Comparison of ENCODE assay signal across 8 cellular contexts in the genomic region with DNA sequence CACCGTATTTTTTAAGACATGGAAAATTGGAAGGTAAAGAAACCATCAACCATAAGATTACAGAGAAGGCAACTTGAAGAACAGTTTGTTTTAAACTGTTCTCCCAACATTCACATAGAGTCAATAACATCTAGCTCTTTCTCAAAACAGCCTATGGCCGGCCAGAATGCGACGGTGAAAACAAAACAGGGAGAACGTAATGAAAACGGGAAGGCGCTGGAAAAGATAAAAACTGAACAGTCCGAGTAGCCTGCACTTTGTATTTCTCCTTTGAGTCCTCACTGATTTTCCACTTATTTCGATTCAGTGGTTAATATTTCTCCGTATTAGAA. TPM values are rescaled to one million over a fixed set of nuclear protein-coding genes. Genes with fewer than 3 reads are reported as not detected.
DNase-seq lines count a peak whose midpoint lies in the region; ATAC-seq, FAIRE-seq and TF ChIP-seq lines count a peak whose summit lies in the region.

No MANE protein-coding gene starts in this region.

- H3K4me2 ChIP-seq in K562 (ENCODE audit: insufficient read depth, low read length), result peak overlapping the region; percentile 92

- peaks cover 3% of the 10 kb centered on the region; the same call in 1 of the 2 replicates for H4K20me1 ChIP-seq in K562 (replicated peaks; ENCODE audit: control insufficient read depth, insufficient read depth, low read length)

- POLR2A ChIA-PET in K562 (lab: Yijun Ruan, JAX), result interaction anchor here (0.6 to 4.1 kb wide), 18 partner anchors 8 to 606 kb away, joined by 3 to 32 read pairs (median 4); no protein-coding TSS in a partner anchor

- peak overlapping the region; percentile 98 for H2AFZ ChIP-seq in K562 (ENCODE audit: low read depth, low read length)

- H3K4me3 ChIP-seq in heart left ventricle (peak overlapping the region; percentile 51 to 98 (median 82)), K562 (peak overlapping the region; percentile 87), lung (peak overlapping the region; percentile 81), vagina (peak overlapping the region; percentile 53 to 74)

- H3K27ac ChIP-seq in heart left ventricle (peak overlapping the region in 10 of 12 donors; percentile 70 to 91 (median 82)), K562 (ENCODE audit: extremely low read depth, low read depth, low read length) (peak overlapping the region; percentile 80), lung (ENCODE audit: low read depth in 1 of 2, low read length in 1 of 2) (peak overlapping the region; percentile 80 to 88), vagina (peak overlapping the region; percentile 84)

- no peak for TF ChIP-seq CTCF in heart left ventricle (IDR thresholded peaks at IDR 0.05)
- no peak for TF ChIP-seq CTCF in K562 (IDR thresholded peaks at IDR 0.05 in 2 of 3, conservative IDR thresholded peaks at IDR 0.05 in 1 of 3; ENCODE audit: insufficient read depth in 2 of 3, low read depth in 1 of 3, low read length in 3 of 3)
- no peak for TF ChIP-seq CTCF in lung (IDR thresholded peaks at IDR 0.05; ENCODE audit: control extremely low read depth, extremely low read depth)
- no peak for TF ChIP-seq CTCF in vagina (IDR thresholded peaks at IDR 0.05)

- no peaks in the 10 kb centered on the region for H3K27me3 ChIP-seq in heart left ventricle
- H3K27me3 ChIP-seq in K562 (ENCODE audit: control insufficient read depth in 2 of 2, insufficient read depth in 2 of 2, low read length in 2 of 2), result no peaks in the 10 kb centered on the region
- no peaks in the 10 kb centered on the region for H3K27me3 ChIP-seq in lung (ENCODE audit: control insufficient read depth, insufficient read depth)
- no peaks in the 10 kb centered on the region for H3K27me3 ChIP-seq in vagina

- no peak for TF ChIP-seq POLR2A in heart left ventricle (IDR thresholded peaks at IDR 0.05)
- TF ChIP-seq POLR2A in K562 (conservative IDR thresholded peaks at IDR 0.05), result no peak
- TF ChIP-seq POLR2A in vagina (IDR thresholded peaks at IDR 0.05), result no peak

- no peak for FAIRE-seq in K562 (lab: Jason Lieb, UNC)

- TF ChIP-seq EP300 in K562 (IDR thresholded peaks at IDR 0.05; ENCODE audit: low read length), result no peak

- H3K36me3 ChIP-seq in heart left ventricle (no peaks in the 10 kb centered on the region), K562 (ENCODE audit: control insufficient read depth, insufficient read depth, low read length) (peaks cover 2% of the 10 kb centered on the region; the same call in 1 of the 3 replicates), lung (ENCODE audit: control insufficient read depth in 2 of 2, insufficient read depth in 2 of 2, low read length in 2 of 2) (peaks cover 0 to 2% of the 10 kb centered on the region in 2 donors), vagina (no peaks in the 10 kb centered on the region)

- peak overlapping the region; percentile 90 to 95 for H3K9ac ChIP-seq in K562 (ENCODE audit: insufficient read depth in 1 of 2, low read depth in 2 of 2, low read length in 2 of 2)

- no peaks in the 10 kb centered on the region for H3K9me1 ChIP-seq in K562 (ENCODE audit: control insufficient read depth, insufficient read depth, low read length)

- no TSS peak for BruUV-seq in K562 (replicated peaks; lab: Mats Ljungman, UMichigan)

- in situ Hi-C loops in K562 (cut with MboI), result no loop called here

- H3K79me2 ChIP-seq in K562 (ENCODE audit: control insufficient read depth, insufficient read depth, low read length), result peaks cover 42% of the 10 kb centered on the region

- CTCF ChIA-PET in K562 (lab: Yijun Ruan, JAX; ENCODE audit: low intra/inter-chr PET ratio), result no interaction called here

- DNase-seq in heart left ventricle (no peak), left ventricle myocardium superior (no peak), K562 (ENCODE audit: extremely low read depth in 1 of 4, low spot score in 3 of 4) (no peak), lung (ENCODE audit: low spot score) (no peak), vagina (ENCODE audit: extremely low spot score in 2 of 2) (no peak), SHP77 (lab: John Stamatoyannopoulos, UW) (no peak), superior temporal gyrus (ENCODE audit: extremely low spot score) (no peak)

- H3K4me1 ChIP-seq in heart left ventricle (peaks cover 0 to 20% (median 8%) of the 10 kb centered on the region in 12 donors), K562 (replicated peaks in 1 of 2; ENCODE audit: control insufficient read depth in 2 of 2, insufficient read depth in 2 of 2, low read length in 2 of 2) (peaks cover 6 to 18% of the 10 kb centered on the region in 2 experiments; a peak in 3 of 5 replicates), lung (ENCODE audit: control insufficient read depth in 2 of 2, insufficient read depth in 2 of 2, low read length in 2 of 2) (peaks cover 4% of the 10 kb centered on the region in 2 donors), vagina (peaks cover 21% of the 10 kb centered on the region)

- H3K9me3 ChIP-seq in heart left ventricle (no peaks in the 10 kb centered on the region), K562 (replicated peaks; ENCODE audit: control insufficient read depth, insufficient read depth, low read depth, low read length) (no peaks in the 10 kb centered on the region), lung (ENCODE audit: control insufficient read depth in 2 of 2, insufficient read depth in 1 of 2, low read length in 1 of 2) (no peaks in the 10 kb centered on the region), vagina (no peaks in the 10 kb centered on the region)

- intact Hi-C loops in heart left ventricle (cut with DNase I) (loop anchor here in 4 of 10 donors (5.0 to 10.0 kb wide), 3 partner anchors 67 to 210 kb away; a partner anchor contains a TSS), left ventricle myocardium superior (cut with micrococcal nuclease) (no loop called here), K562 (cut with micrococcal nuclease) (loop anchor here (5.0 kb wide), 2 partner anchors 67 to 207 kb away; a partner anchor contains a TSS), vagina (cut with DNase I) (no loop called here)

- no peak for TF ChIP-seq RAD21 in K562 (CRISPR knock-in tag; conservative IDR thresholded peaks at IDR 0.05 in 1 of 2, IDR thresholded peaks at IDR 0.05 in 1 of 2)

- ATAC-seq in heart left ventricle (peak in 1 of 4 donors; percentile 1), left ventricle myocardium superior (no peak), K562 (peak; percentile 28), lung (ENCODE audit: insufficient read depth, low FRiP score) (no peak), GM21367 (IDR thresholded peaks at IDR 0.05; ENCODE audit: unreplicated experiment) (no peak)

- 1 to 2% (median 1%) methylated on average over 10 of the region's 10 CpGs for WGBS in heart left ventricle, 4 donors
- 1% methylated on average over 10 of the region's 10 CpGs for WGBS in K562 (ENCODE audit: insufficient coverage, low coverage, missing lambda C conversion rate)
- WGBS in lung, 2 donors, result 0 to 1% methylated on average over 10 of the region's 10 CpGs

TF ChIP-seq in K562, 482 proteins besides CTCF, POLR2A, EP300 and RAD21 (continues in another document):
- TF ChIP-seq, protein P1, sequence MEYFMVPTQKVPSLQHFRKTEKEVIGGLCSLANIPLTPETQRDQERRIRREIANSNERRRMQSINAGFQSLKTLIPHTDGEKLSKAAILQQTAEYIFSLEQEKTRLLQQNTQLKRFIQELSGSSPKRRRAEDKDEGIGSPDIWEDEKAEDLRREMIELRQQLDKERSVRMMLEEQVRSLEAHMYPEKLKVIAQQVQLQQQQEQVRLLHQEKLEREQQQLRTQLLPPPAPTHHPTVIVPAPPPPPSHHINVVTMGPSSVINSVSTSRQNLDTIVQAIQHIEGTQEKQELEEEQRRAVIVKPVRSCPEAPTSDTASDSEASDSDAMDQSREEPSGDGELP (CRISPR knock-in tag; IDR thresholded peaks at IDR 0.05; ENCODE audit: borderline replicate concordance), result no peak
- TF ChIP-seq SRF (CRISPR knock-in tag; IDR thresholded peaks at IDR 0.05), result peak in 1 of 2 experiments; percentile 59; a peak in 1 of 4 replicates
- TF ChIP-seq ZNF263 (CRISPR knock-in tag; IDR thresholded peaks at IDR 0.05; ENCODE audit: borderline replicate concordance), result no peak
- peak; percentile 43 for TF ChIP-seq HDAC3 (IDR thresholded peaks at IDR 0.05; ENCODE audit: borderline replicate concordance, partially characterized antibody)
- TF ChIP-seq JUN (IDR thresholded peaks at IDR 0.05; ENCODE audit: borderline replicate concordance, low read depth, low read length), result 0 out of 2 replicates have a peak, but pooled peaks have one; percentile 18
- no peak for TF ChIP-seq JUN (CRISPR knock-in tag; IDR thresholded peaks at IDR 0.05; ENCODE audit: borderline replicate concordance)
- peak; percentile 52; the same call in 1 of the 2 replicates for TF ChIP-seq SPI1 (IDR thresholded peaks at IDR 0.05; ENCODE audit: borderline replicate concordance, low read depth, low read length)
- 0 out of 2 replicates have a peak, but pooled peaks have one; percentile 15 for TF ChIP-seq ARID2 (IDR thresholded peaks at IDR 0.05)

RNA-seq across cellular contexts. Expression of a gene that starts 0.6 kb away (rescaled TPM):
- total RNA-seq in heart left ventricle (10 to 100 TPM; 38.2 to 54.2 (median 43.6) TPM), left ventricle myocardium superior (37.6 TPM), K562 (2014; rRNA removed) (29.3 and 30.7 TPM in 2 replicates), K562 (2014; rRNA removed; fragmentation: Illumina TruSeq; extraction: Trizol) (57.7 and 65.2 TPM in 2 replicates), K562 (2015; rRNA removed; fragmentation: Illumina TruSeq; extraction: Trizol) (54.9 and 56.1 TPM in 2 replicates), K562 (2021) (47.3 and 48.4 TPM in 2 replicates), lung (10 to 100 TPM; 44.4 to 86.4 TPM), vagina (29.2 TPM)
- polyA plus RNA-seq in heart left ventricle (10 to 100 TPM; 33.3 to 42.6 TPM), K562 (2011; rRNA removed) (41.1 and 51.9 TPM in 2 replicates), K562 (2014; fragmentation: Illumina TruSeq; extraction: Trizol) (69.8 and 76.8 TPM in 2 replicates), K562 (2014; fragmentation: Nextera tagmentation; extraction: Ambion mirVana) (10 to 100 TPM; 34.9 to 65.5 TPM), K562 (2014; rRNA removed) (31.7 and 35.5 TPM in 2 replicates), lung (10 to 100 TPM; 41.9 TPM)
- total RNA-seq in K562 (2011; cell fraction: chromatin; rRNA removed; ENCODE audit: low replicate concordance), result 45.6 and 90.3 TPM in 2 replicates
- 25.8 and 32.7 TPM in 2 replicates for total RNA-seq in K562 (2011; cell fraction: nucleolus; rRNA removed)
- 37.0 and 37.5 TPM in 2 replicates for total RNA-seq in K562 (2011; cell fraction: nucleoplasm; rRNA removed)
- 32.5 and 38.2 TPM in 2 replicates for polyA plus RNA-seq in K562 (2011; cell fraction: cytosol; rRNA removed)
- polyA plus RNA-seq in K562 (2011; cell fraction: nucleus; rRNA removed), result 16.3 and 20.2 TPM in 2 replicates
- polyA plus RNA-seq in K562 (2012), result 55.1 and 62.5 TPM in 2 replicates
- 46.3 and 53.3 TPM in 2 replicates for polyA minus RNA-seq in K562 (2011; rRNA and poly(A)+ RNA removed)
- 17.5 and 20.2 TPM in 2 replicates for polyA minus RNA-seq in K562 (2011; cell fraction: cytosol; rRNA and poly(A)+ RNA removed)
- polyA minus RNA-seq in K562 (2011; cell fraction: nucleus; rRNA and poly(A)+ RNA removed), result 27.6 and 42.0 TPM in 2 replicates
